ENCODE assay signal across 11 cellular contexts in genomic region chr2:158926478-158926948, GRCh38. TPM values are rescaled to one million over a fixed set of nuclear protein-coding genes. Genes with fewer than 3 reads are reported as not detected.
DNase-seq lines count a peak whose midpoint lies in the region; ATAC-seq, FAIRE-seq and TF ChIP-seq lines count a peak whose summit lies in the region.
"Had no signal": no experiment of that assay in that cellular context is flagged by ENCODE, and none has a peak within 500 bp of the region (broad histone marks: within the 10 kb centered on the region; RNA-seq: fewer than 3 reads in every experiment).

No MANE protein-coding gene starts in this region.

- peak; percentile 87 for DNase-seq in M059J (ENCODE audit: low read depth)
- DNase-seq in bronchial epithelial cell (ENCODE audit: low read depth): peak; percentile 81
- DNase-seq in nephron progenitor cell: no peak
- DNase-seq in ecto neural progenitor cell (ENCODE audit: low spot score): no peak
- DNase-seq in GF-D8 (lab: John Stamatoyannopoulos, UW): no peak
- DNase-seq in AG20443 (ENCODE audit: low spot score): no peak
- DNase-seq: body of pancreas, nucleus accumbens had no signal

- no peak for FAIRE-seq in bronchial epithelial cell (lab: Jason Lieb, UNC)
- FAIRE-seq: H1 had no signal

- TF ChIP-seq POLR2A in gastroesophageal sphincter (IDR thresholded peaks at IDR 0.05): no peak

- H3K4me3 Mint-ChIP-seq in nephron progenitor cell: peak overlapping the region; percentile 35

- TF ChIP-seq EP300 in gastroesophageal sphincter (IDR thresholded peaks at IDR 0.05): no peak

- ATAC-seq in GM21381 (IDR thresholded peaks at IDR 0.05; ENCODE audit: unreplicated experiment) (peak; percentile 55), gastroesophageal sphincter (no peak)
- ATAC-seq: body of pancreas had no signal

- H3K4me1 ChIP-seq in gastroesophageal sphincter: no peaks in the 10 kb centered on the region
- H3K4me1 ChIP-seq: body of pancreas had no signal

- peaks cover 38% of the 10 kb centered on the region for H3K36me3 Mint-ChIP-seq in nephron progenitor cell (ENCODE audit: low read depth)

- H3K27me3 Mint-ChIP-seq in nephron progenitor cell (ENCODE audit: low read depth, poor library complexity): peaks cover 4% of the 10 kb centered on the region

- TF ChIP-seq CTCF in bronchial epithelial cell (IDR thresholded peaks at IDR 0.05; ENCODE audit: insufficient read depth, low read length, severe bottlenecking) (no peak), nephron progenitor cell (IDR thresholded peaks at IDR 0.05) (no peak), gastroesophageal sphincter (IDR thresholded peaks at IDR 0.05) (no peak)

- H3K4me3 ChIP-seq in bronchial epithelial cell (ENCODE audit: low read depth, low read length) (no peak overlapping the region), gastroesophageal sphincter (no peak overlapping the region)
- H3K4me3 ChIP-seq: body of pancreas had no signal

- H3K27ac ChIP-seq in gastroesophageal sphincter: no peak overlapping the region
- H3K27ac ChIP-seq: body of pancreas had no signal

- H3K27me3 ChIP-seq in bronchial epithelial cell (ENCODE audit: control insufficient read depth, insufficient read depth, low read length) (no peaks in the 10 kb centered on the region), gastroesophageal sphincter (no peaks in the 10 kb centered on the region)
- H3K27me3 ChIP-seq: body of pancreas had no signal

- 73 to 100% methylated on average over 1 to 3 of the region's 8 CpGs for WGBS in gastroesophageal sphincter (ENCODE audit: low coverage in 1 of 2), 2 donors

- H3K9me3 Mint-ChIP-seq in nephron progenitor cell: peaks cover 51% of the 10 kb centered on the region

- H3K36me3 ChIP-seq in bronchial epithelial cell (ENCODE audit: control insufficient read depth, insufficient read depth, low read length) (no peaks in the 10 kb centered on the region), gastroesophageal sphincter (no peaks in the 10 kb centered on the region)

- H3K4me1 Mint-ChIP-seq in nephron progenitor cell: peaks cover 65% of the 10 kb centered on the region

- H3K9me3 ChIP-seq in gastroesophageal sphincter: peaks cover 0 to 12% (median 0%) of the 10 kb centered on the region in 3 donors
- H3K9me3 ChIP-seq: body of pancreas had no signal

- H3K27ac Mint-ChIP-seq in nephron progenitor cell: peak overlapping the region; percentile 43

RNA-seq across cellular contexts. Expression of gene TANC1, which starts 41.9 kb away (rescaled TPM):
- 14.6 and 22.8 TPM in 2 replicates for total RNA-seq in M059J (2014; rRNA removed; shearing (Covaris generic))
- total RNA-seq in bronchial epithelial cell (29.5 and 34.1 TPM in 2 replicates), gastroesophageal sphincter (10 to 100 TPM; 37.4 to 66.5 (median 46.0) TPM)

Comparison
In these comparisons a context has a peak if more than half of its experiments do, and no peak if none do; other contexts are left out.
1. DNase-seq: peak in M059J (single experiment) and bronchial epithelial cell (single experiment); none in nephron progenitor cell (single experiment), ecto neural progenitor cell (single experiment), GF-D8 (single experiment) and AG20443 (single experiment).